1 cellular context compared by ENCODE assay signal in the genomic region with DNA sequence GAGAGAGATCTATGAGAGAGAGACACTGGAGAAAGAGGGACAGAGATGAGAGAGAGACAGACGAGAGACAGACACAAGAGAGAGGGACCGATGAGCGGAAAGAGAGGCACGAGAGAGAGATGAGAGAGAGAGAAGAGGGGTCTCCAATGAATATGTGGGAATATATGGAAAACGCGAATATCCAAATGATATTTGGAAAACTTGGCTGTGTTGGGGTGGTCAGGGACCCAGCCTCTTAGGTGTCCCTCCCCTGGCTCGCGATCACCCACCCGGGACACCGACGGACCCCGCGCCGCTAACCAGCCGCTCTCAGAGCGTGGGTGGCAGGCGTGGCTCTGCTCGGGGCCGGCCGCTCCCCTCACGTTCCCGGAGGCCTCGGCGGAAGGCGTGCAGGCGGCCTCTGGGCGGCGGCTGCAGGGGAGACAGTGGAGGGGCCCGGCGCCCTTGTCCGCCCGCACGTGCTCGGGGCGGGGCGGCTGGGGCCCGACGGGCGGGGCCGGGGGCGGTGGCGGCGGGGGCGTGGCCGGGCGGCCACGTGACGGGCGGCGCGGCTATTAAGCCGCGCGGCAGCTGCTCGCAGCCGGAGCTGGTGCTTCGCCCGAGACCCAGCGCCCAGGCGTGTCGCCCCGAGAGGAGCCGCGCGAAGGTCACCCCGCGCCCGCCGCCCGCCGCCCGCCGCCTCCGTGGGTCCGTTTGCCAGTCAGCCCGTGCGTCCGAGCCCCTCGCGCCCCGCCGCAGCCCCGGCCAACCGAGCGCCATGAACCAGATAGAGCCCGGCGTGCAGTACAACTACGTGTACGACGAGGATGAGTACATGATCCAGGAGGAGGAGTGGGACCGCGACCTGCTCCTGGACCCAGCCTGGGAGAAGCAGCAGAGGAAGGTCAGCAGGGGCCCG.
TF ChIP-seq lines count a peak whose summit lies in the region.

ACTN2 (plus strand) TSS at position 583 of the 898 bp plus-strand sequence; CDS start at position 758, 175 bp downstream.

TF ChIP-seq in SK-N-SH, 30 proteins besides CTCF, POLR2A, EP300 and RAD21 (continued from another document):
- TF ChIP-seq RXRA (IDR thresholded peaks at IDR 0.05; ENCODE audit: borderline replicate concordance, low read depth) (no peak), FOSL2 (IDR thresholded peaks at IDR 0.05; ENCODE audit: borderline replicate concordance, low read depth) (no peak), ELF1 (IDR thresholded peaks at IDR 0.05) (no peak)
